17 cellular contexts compared by ENCODE assay signal in genomic region chr3:71184252-71184651, GRCh38.
"Had no signal": no experiment of that assay in that cellular context is flagged by ENCODE, and none has a peak within 500 bp of the region (broad histone marks: within the 10 kb centered on the region; RNA-seq: fewer than 3 reads in every experiment).

No MANE protein-coding gene starts in this region.

- H3K27me3 Mint-ChIP-seq: activated CD4-positive, alpha-beta memory T cell treated with anti-CD3 and anti-CD28 coated beads, Interleukin-2, amount 10 ng/mL, durations not matched to agents 7 days and 5 days; effector memory CD8-positive, alpha-beta T cell had no signal

- H3K9me3 Mint-ChIP-seq: activated CD4-positive, alpha-beta memory T cell treated with anti-CD3 and anti-CD28 coated beads, Interleukin-2, amount 10 ng/mL, durations not matched to agents 7 days and 5 days; effector memory CD8-positive, alpha-beta T cell; WTC11 had no signal

- H3K9me3 ChIP-seq: esophagus squamous epithelium, heart right ventricle, tibial nerve had no signal

- ATAC-seq: effector memory CD8-positive, alpha-beta T cell; WTC11 had no signal

- H3K36me3 ChIP-seq: heart right ventricle had no signal

- H3K27ac Mint-ChIP-seq: activated CD4-positive, alpha-beta memory T cell treated with anti-CD3 and anti-CD28 coated beads, Interleukin-2, amount 10 ng/mL, durations not matched to agents 7 days and 5 days; nephron progenitor cell; WTC11 had no signal

- H3K4me3 ChIP-seq: esophagus squamous epithelium, heart right ventricle, tibial nerve had no signal

- DNase-seq: activated CD4-positive, alpha-beta memory T cell treated with anti-CD3 and anti-CD28 coated beads, Interleukin-2, amount 10 ng/mL, durations not matched to agents 7 days and 5 days; activated CD4-positive, alpha-beta T cell treated with anti-CD3 and anti-CD28 coated beads for 48 hours; activated effector memory CD4-positive, alpha-beta T cell treated with Interleukin-2 at 50 U/mL for 16 hours; activated naive CD4-positive, alpha-beta T cell treated with anti-CD3 and anti-CD28 coated beads, Interleukin-2, amount 50 U/mL, for 16 hours; activated T-cell treated with anti-CD3 and anti-CD28 coated beads, Interleukin-2, amount 50 U/mL, for 48 hours; amniotic stem cell; effector memory CD8-positive, alpha-beta T cell; esophagus squamous epithelium; heart right ventricle; nephron progenitor cell; nucleus accumbens; posterior cingulate gyrus; retina; stimulated activated naive CD4-positive, alpha-beta T cell; substantia nigra had no signal

- H3K4me1 ChIP-seq: tibial nerve had no signal

- H3K4me3 Mint-ChIP-seq: activated CD4-positive, alpha-beta memory T cell treated with anti-CD3 and anti-CD28 coated beads, Interleukin-2, amount 10 ng/mL, durations not matched to agents 7 days and 5 days; effector memory CD8-positive, alpha-beta T cell; nephron progenitor cell; WTC11 had no signal

- H3K27ac ChIP-seq: esophagus squamous epithelium, heart right ventricle, tibial nerve had no signal

- H3K27me3 ChIP-seq: esophagus squamous epithelium, heart right ventricle, tibial nerve had no signal

- H3K36me3 Mint-ChIP-seq: WTC11 had no signal
